ENCODE assay signal across 25 cellular contexts in genomic region chr6:45154679-45155078, GRCh38.
"Had no signal": no experiment of that assay in that cellular context is flagged by ENCODE, and none has a peak within 500 bp of the region (broad histone marks: within the 10 kb centered on the region; RNA-seq: fewer than 3 reads in every experiment).

No MANE protein-coding gene starts in this region.

- H3K4me1 Mint-ChIP-seq: nephron progenitor cell had no signal

- H3K4me2 ChIP-seq: smooth muscle cell had no signal

- H3K27ac ChIP-seq: adrenal gland, body of pancreas, left lung, neutrophil, suprapubic skin, tibial artery had no signal

- DNase-seq: activated CD4-positive, alpha-beta T cell treated with anti-CD3 and anti-CD28 coated beads for 4 hours; activated CD4-positive, alpha-beta T cell treated with anti-CD3 and anti-CD28 coated beads, Interleukin-2, amount 50 U/mL, for 48 hours; activated CD4-positive, CD25-positive, alpha-beta regulatory T cell; activated CD8-positive, alpha-beta memory T cell treated with anti-CD3 and anti-CD28 coated beads for 24 hours; activated effector memory CD4-positive, alpha-beta T cell treated with anti-CD3 and anti-CD28 coated beads, Interleukin-2, amount 50 U/mL, for 16 hours; activated naive CD4-positive, alpha-beta T cell treated with anti-CD3 and anti-CD28 coated beads for 36 hours; adrenal gland; aorta; body of pancreas; dermis blood vessel endothelial cell; effector CD4-positive, alpha-beta T cell; kidney glomerular epithelial cell; left lung; mucosa of descending colon; nephron progenitor cell; stimulated activated CD4-positive, alpha-beta T cell treated with anti-CD3 and anti-CD28 coated beads, Interleukin-1b, Interleukin-23, amount 100 ng/mL, for 48 hours; stimulated activated CD4-positive, alpha-beta T cell treated with anti-CD3 and anti-CD28 coated beads, Interleukin-4, amount 100 ng/mL, for 4 hours; stimulated activated CD8-positive, alpha-beta memory T cell treated with anti-CD3 and anti-CD28 coated beads, Interleukin-4, amount 100 ng/mL, for 48 hours; stimulated activated naive CD4-positive, alpha-beta T cell; tibial artery had no signal

- H3K9me3 Mint-ChIP-seq: activated naive CD4-positive, alpha-beta T cell treated with anti-CD3 and anti-CD28 coated beads for 36 hours; nephron progenitor cell had no signal

- H3K9me3 ChIP-seq: adrenal gland, body of pancreas, left lung, mucosa of descending colon, neutrophil, suprapubic skin, tibial artery had no signal

- H3K36me3 ChIP-seq: adrenal gland, left lung, neutrophil, suprapubic skin, tibial artery had no signal

- ATAC-seq: body of pancreas, left lung, mucosa of descending colon had no signal

- H3K27me3 ChIP-seq: adrenal gland, body of pancreas, left lung, neutrophil, suprapubic skin, tibial artery had no signal

- H3K27me3 Mint-ChIP-seq: progenitor cell of endocrine pancreas had no signal

- H3K4me3 Mint-ChIP-seq: activated naive CD4-positive, alpha-beta T cell treated with anti-CD3 and anti-CD28 coated beads for 36 hours; nephron progenitor cell; T-helper 2 cell treated with Interferon-gamma antibody and Interleukin-4, amounts not matched to agents 5 μg/mL and 100 μg/mL, for 36 hours had no signal

- H3K27ac Mint-ChIP-seq: activated naive CD4-positive, alpha-beta T cell treated with anti-CD3 and anti-CD28 coated beads for 36 hours; nephron progenitor cell; progenitor cell of endocrine pancreas had no signal

- H3K4me3 ChIP-seq: adrenal gland, body of pancreas, left lung, mucosa of descending colon, smooth muscle cell, suprapubic skin, tibial artery had no signal

- H3K4me1 ChIP-seq: adrenal gland, body of pancreas, left lung, suprapubic skin, tibial artery had no signal
